Comparison of ENCODE assay signal across 33 cellular contexts in genomic region chr17:61825448-61826137, GRCh38. TPM values are rescaled to one million over a fixed set of nuclear protein-coding genes. Genes with fewer than 3 reads are reported as not detected.
"Had no signal": no experiment of that assay in that cellular context is flagged by ENCODE, and none has a peak within 500 bp of the region (broad histone marks: within the 10 kb centered on the region; RNA-seq: fewer than 3 reads in every experiment).

No MANE protein-coding gene starts in this region.

- H3K27ac ChIP-seq: adrenal gland, ascending aorta, body of pancreas, brain microvascular endothelial cell, breast epithelium, cardiac muscle cell had no signal

- ATAC-seq: activated naive CD4-positive, alpha-beta T cell treated with anti-CD3 and anti-CD28 coated beads, Interleukin-2, amount 50 U/mL, for 72 hours; activated naive CD8-positive, alpha-beta T cell treated with anti-CD3 and anti-CD28 coated beads, Interleukin-2, amount 50 U/mL, for 24 hours; activated T-cell treated with anti-CD3 and anti-CD28 coated beads, Interleukin-2, amount 50 U/mL, for 4 hours; activated T-cell treated with anti-CD3 and anti-CD28 coated beads, Interleukin-2, amount 50 U/mL, for 72 hours; activated T-helper 17 cell treated with anti-CD3 and anti-CD28 coated beads, Interleukin-2, amount 50 U/mL, for 72 hours; body of pancreas had no signal

- H3K27me3 ChIP-seq: adrenal gland, ascending aorta, body of pancreas, brain microvascular endothelial cell, breast epithelium, cardiac muscle cell had no signal

- FAIRE-seq: astrocyte, bronchial epithelial cell, colon had no signal

- H3K36me3 ChIP-seq: adrenal gland, ascending aorta, brain microvascular endothelial cell, breast epithelium, cardiac muscle cell had no signal

- H3K4me3 ChIP-seq: adrenal gland, ascending aorta, body of pancreas, breast epithelium, cardiac muscle cell had no signal

- H3K4me1 ChIP-seq: adrenal gland, ascending aorta, body of pancreas, breast epithelium had no signal

- H3K9me3 ChIP-seq: adrenal gland, ascending aorta, body of pancreas, breast epithelium had no signal

- DNase-seq: activated effector memory CD4-positive, alpha-beta T cell treated with anti-CD3 and anti-CD28 coated beads, Interleukin-2, amount 50 U/mL, for 16 hours; activated effector memory CD4-positive, alpha-beta T cell treated with Interleukin-2 at 50 U/mL for 16 hours; activated gamma-delta T cell; activated gamma-delta T cell treated with Interleukin-2 at 50 U/mL for 16 hours; activated naive CD4-positive, alpha-beta T cell; activated naive CD4-positive, alpha-beta T cell treated with anti-CD3 and anti-CD28 coated beads for 36 hours; activated naive CD4-positive, alpha-beta T cell treated with anti-CD3 and anti-CD28 coated beads, Interleukin-2, amount 10 ng/mL, durations not matched to agents 7 days and 5 days; activated naive CD4-positive, alpha-beta T cell treated with anti-CD3 and anti-CD28 coated beads, Interleukin-2, amount 50 U/mL, for 16 hours; activated naive CD8-positive, alpha-beta T cell treated with anti-CD3 and anti-CD28 coated beads for 36 hours; activated naive CD8-positive, alpha-beta T cell treated with anti-CD3 and anti-CD28 coated beads, Interleukin-2, amount 10 ng/mL, durations not matched to agents 7 days and 5 days; activated naive CD8-positive, alpha-beta T cell treated with anti-CD3 and anti-CD28 coated beads, Interleukin-2, amount 50 U/mL, for 24 hours; activated T-cell treated with anti-CD3 and anti-CD28 coated beads, Interleukin-2, amount 50 U/mL, for 24 hours; activated T-cell treated with anti-CD3 and anti-CD28 coated beads, Interleukin-2, amount 50 U/mL, for 4 hours; activated T-cell treated with anti-CD3 and anti-CD28 coated beads, Interleukin-2, amount 50 U/mL, for 48 hours; activated T-cell treated with anti-CD3 and anti-CD28 coated beads, Interleukin-2, amount 50 U/mL, for 72 hours; adrenal gland; amniotic stem cell; amygdala; anterior cingulate cortex; aorta; body of pancreas; brain microvascular endothelial cell; caudate nucleus; central memory CD4-positive, alpha-beta T cell; cerebellar nuclear complex had no signal

RNA-seq across cellular contexts. Expression of gene BRIP1, which starts 37.7 kb away (rescaled TPM):
- total RNA-seq: ascending aorta had no signal
